In genomic region chr17:44346064-44346844, GRCh38 we compare ENCODE assay signal across 8 cellular contexts. TPM values are rescaled to one million over a fixed set of nuclear protein-coding genes. Genes with fewer than 3 reads are reported as not detected.
DNase-seq lines count a peak whose midpoint lies in the region; ATAC-seq and TF ChIP-seq lines count a peak whose summit lies in the region.

No MANE protein-coding gene starts in this region.

- no peak for DNase-seq in BJ (ENCODE audit: low read depth)
- no peak for DNase-seq in LNCaP clone FGC (ENCODE audit: low read depth)
- DNase-seq in nephron progenitor cell: no peak
- DNase-seq in omental fat pad (ENCODE audit: low spot score): no peak
- no peak for DNase-seq in cerebellar nuclear complex (lab: John Stamatoyannopoulos, UW)
- DNase-seq in anterior cingulate cortex (lab: John Stamatoyannopoulos, UW): no peak
- no peak for DNase-seq in NCI-H226

- POLR2A ChIA-PET in BJ (lab: Charles Lee): interaction anchor here (0.5 kb wide), 1 partner anchor 157 kb away, joined by 5 read pairs; no protein-coding TSS in a partner anchor

- H3K27me3 Mint-ChIP-seq in nephron progenitor cell (ENCODE audit: low read depth, poor library complexity): peaks cover 30% of the 10 kb centered on the region

- no peak overlapping the region for H3K27ac ChIP-seq in duodenal mucosa (ENCODE audit: low read depth, low read length)

- no peak for TF ChIP-seq CTCF in BJ (IDR thresholded peaks at IDR 0.05; ENCODE audit: insufficient read depth, low read depth, low read length)
- TF ChIP-seq CTCF in LNCaP clone FGC (IDR thresholded peaks at IDR 0.05; ENCODE audit: control insufficient read depth, extremely low read depth, insufficient read depth): no peak
- TF ChIP-seq CTCF in nephron progenitor cell (IDR thresholded peaks at IDR 0.05): no peak
- no peak for TF ChIP-seq CTCF in omental fat pad (IDR thresholded peaks at IDR 0.05)

- no peak for ATAC-seq in omental fat pad (ENCODE audit: low FRiP score)

- H3K9me3 Mint-ChIP-seq in nephron progenitor cell: no peaks in the 10 kb centered on the region

- no peaks in the 10 kb centered on the region for H3K36me3 Mint-ChIP-seq in nephron progenitor cell (ENCODE audit: low read depth)

- H3K4me3 ChIP-seq in BJ (ENCODE audit: low read depth, low read length) (peak overlapping the region; percentile 87), LNCaP clone FGC (ENCODE audit: low read depth, low read length) (peak overlapping the region; percentile 87), duodenal mucosa (ENCODE audit: low read depth in 1 of 2, low read length in 2 of 2) (peak overlapping the region; percentile 87 to 99)

- no peak overlapping the region for H3K27ac Mint-ChIP-seq in nephron progenitor cell

- CTCF ChIA-PET in BJ (lab: Yijun Ruan, JAX): interaction anchor here (0.7 to 3.3 kb wide), 18 partner anchors 9 to 223 kb away, joined by 3 to 28 read pairs (median 4); partner anchors contain the start of genes FAM171A2, HDAC5 and UBTF

- no peaks in the 10 kb centered on the region for H3K9me3 ChIP-seq in duodenal mucosa (ENCODE audit: control insufficient read depth in 1 of 2, low read length in 2 of 2)

- peak overlapping the region; percentile 92 for H3K4me3 Mint-ChIP-seq in nephron progenitor cell

- H3K27me3 ChIP-seq in BJ (ENCODE audit: control insufficient read depth, insufficient read depth, low read length): no peaks in the 10 kb centered on the region
- no peaks in the 10 kb centered on the region for H3K27me3 ChIP-seq in duodenal mucosa (ENCODE audit: control insufficient read depth in 1 of 2, insufficient read depth in 2 of 2, low read length in 2 of 2)

- peak overlapping the region; percentile 94 to 98 for H3K9ac ChIP-seq in duodenal mucosa (ENCODE audit: low read depth in 1 of 2, low read length in 2 of 2)

- H3K4me1 ChIP-seq in duodenal mucosa (ENCODE audit: control insufficient read depth in 1 of 2, insufficient read depth in 2 of 2, low read length in 2 of 2): peaks cover 14 to 26% of the 10 kb centered on the region in 2 donors

- H3K36me3 ChIP-seq in BJ (ENCODE audit: control insufficient read depth, insufficient read depth, low read length) (peaks cover 12% of the 10 kb centered on the region), duodenal mucosa (ENCODE audit: control insufficient read depth in 1 of 2, insufficient read depth in 2 of 2, low read length in 2 of 2) (peaks cover 5 to 26% of the 10 kb centered on the region in 2 donors)

- H3K4me1 Mint-ChIP-seq in nephron progenitor cell: peaks cover 26% of the 10 kb centered on the region

RNA-seq across cellular contexts. Expression of gene GRN, which starts 1.2 kb away (rescaled TPM):
- 213 and 581 TPM in 2 replicates for polyA plus RNA-seq in BJ (2011; rRNA removed)
- polyA minus RNA-seq in BJ (2011; rRNA and poly(A)+ RNA removed): 76.5 and 77.8 TPM in 2 replicates
- 100 to 1,000 TPM; 275 to 379 (median 316) TPM for total RNA-seq in omental fat pad

RNA-seq across cellular contexts. Expression of gene FAM171A2, which starts 17.4 kb away (rescaled TPM):
- polyA plus RNA-seq in BJ (2011; rRNA removed): 1.3 and 2.3 TPM in 2 replicates
- polyA minus RNA-seq in BJ (2011; rRNA and poly(A)+ RNA removed): 1.0 and 2.6 TPM in 2 replicates
- total RNA-seq in omental fat pad: 1 to 10 TPM in 1 of 4 donors, under 1 TPM in 3; 0.56 to 3.5 (median 0.95) TPM

RNA-seq across cellular contexts. Expression of gene SLC25A39, which starts 21.6 kb away (rescaled TPM):
- 51.9 and 84.5 TPM in 2 replicates for polyA plus RNA-seq in BJ (2011; rRNA removed)
- 30.3 and 35.1 TPM in 2 replicates for polyA minus RNA-seq in BJ (2011; rRNA and poly(A)+ RNA removed)
- 10 to 100 TPM; 46.0 to 75.7 (median 60.7) TPM for total RNA-seq in omental fat pad

RNA-seq across cellular contexts. Expression of gene RUNDC3A, which starts 37.9 kb away (rescaled TPM):
- polyA plus RNA-seq in BJ (2011; rRNA removed): 0.31 and 0.58 TPM in 2 replicates
- polyA minus RNA-seq in BJ (2011; rRNA and poly(A)+ RNA removed): 0.14 TPM in 1 of 2 replicates, not detected in the other
- under 1 TPM in 1 of 4 donors, not detected in 3; 0.84 TPM for total RNA-seq in omental fat pad

RNA-seq across cellular contexts. Expression of gene ITGA2B, which starts 43.2 kb away (rescaled TPM):
- 0.05 and 0.11 TPM in 2 replicates for polyA plus RNA-seq in BJ (2011; rRNA removed)
- 0.09 TPM in 1 of 2 replicates, not detected in the other for polyA minus RNA-seq in BJ (2011; rRNA and poly(A)+ RNA removed)
- 1 to 10 TPM in 2 of 4 donors, under 1 TPM in 2; 0.72 to 1.6 (median 1.0) TPM for total RNA-seq in omental fat pad
